ENCODE assay signal across 8 cellular contexts in genomic region chr6:52020961-52021570, GRCh38.
DNase-seq lines count a peak whose midpoint lies in the region; ATAC-seq, FAIRE-seq and TF ChIP-seq lines count a peak whose summit lies in the region.

No MANE protein-coding gene starts in this region.

- H3K27me3 ChIP-seq in keratinocyte (ENCODE audit: control insufficient read depth, extremely low read depth, insufficient read depth, low read length) = no peaks in the 10 kb centered on the region

- no peak overlapping the region for H3K9ac ChIP-seq in keratinocyte (ENCODE audit: control insufficient read depth, extremely low read depth, insufficient read depth, low read length)

- DNase-seq in KBM-7 (peak; percentile 41), keratinocyte (ENCODE audit: low read depth, low spot score) (no peak)
- DNase-seq in stimulated activated naive CD4-positive, alpha-beta T cell treated with Interleukin-2 at 50 U/mL for 16 hours (lab: John Stamatoyannopoulos, UW) = no peak
- DNase-seq in activated CD8-positive, alpha-beta memory T cell treated with anti-CD3 and anti-CD28 coated beads for 24 hours = no peak
- no peak for DNase-seq in activated CD4-positive, alpha-beta T cell treated with anti-CD3 and anti-CD28 coated beads, Interleukin-2, amount 50 U/mL, for 4 hours

- H3K9me1 ChIP-seq in keratinocyte (ENCODE audit: control insufficient read depth, extremely low read depth, insufficient read depth, low read length) = no peaks in the 10 kb centered on the region

- FAIRE-seq in G401.6 (lab: Jason Lieb, UNC) = peak; percentile 92
- FAIRE-seq in keratinocyte (lab: Jason Lieb, UNC) = no peak

- H3K9me3 ChIP-seq in keratinocyte (ENCODE audit: control insufficient read depth, low read depth, low read length) = no peaks in the 10 kb centered on the region

- no peak overlapping the region for H3K27ac ChIP-seq in keratinocyte (ENCODE audit: control insufficient read depth, insufficient read depth, low read length)

- H3K4me3 ChIP-seq in WI38 (ENCODE audit: low read depth, low read length) (no peak overlapping the region), keratinocyte (ENCODE audit: control insufficient read depth in 2 of 3, extremely low read depth in 1 of 3, insufficient read depth in 2 of 3, low read depth in 1 of 3, low read length in 3 of 3) (no peak overlapping the region)

- dilution Hi-C loops in keratinocyte (cut with MboI; ENCODE audit: extremely low pct_ligation_motif_present, low sequenced_read_pairs) = no loop called here

- no peaks in the 10 kb centered on the region for H4K20me1 ChIP-seq in keratinocyte (ENCODE audit: control insufficient read depth, extremely low read depth, insufficient read depth, low read length)

- in situ Hi-C loops in KBM-7 (cut with MboI; ENCODE audit: low pct_unique_long_range_greater_than_20kb, low sequenced_read_pairs) = no loop called here

- no peak overlapping the region for H3K4me2 ChIP-seq in keratinocyte (ENCODE audit: control insufficient read depth, extremely low read depth, insufficient read depth, low read depth, low read length)

- H3K4me1 ChIP-seq in keratinocyte (ENCODE audit: control insufficient read depth, extremely low read depth, insufficient read depth, low read length) = no peaks in the 10 kb centered on the region

- ATAC-seq in GM19324 (IDR thresholded peaks at IDR 0.05; ENCODE audit: low FRiP score, unreplicated experiment) = no peak

- TF ChIP-seq CTCF in WI38 (IDR thresholded peaks at IDR 0.05; ENCODE audit: low read depth, low read length) = peak; percentile 24; the same call in 1 of the 2 replicates
- TF ChIP-seq CTCF in keratinocyte (optimal IDR thresholded peaks at IDR 0.05 in 1 of 3, IDR thresholded peaks at IDR 0.05 in 1 of 3, conservative IDR thresholded peaks at IDR 0.05 in 1 of 3; ENCODE audit: extremely low read depth in 1 of 3, insufficient read depth in 2 of 3, low read length in 3 of 3) = peak in 2 of 3 experiments; percentile 38 to 39

- H3K36me3 ChIP-seq in keratinocyte (ENCODE audit: control insufficient read depth in 2 of 2, extremely low read depth in 1 of 2, insufficient read depth in 2 of 2, low read length in 2 of 2) = no peaks in the 10 kb centered on the region

- no peak overlapping the region for H2AFZ ChIP-seq in keratinocyte (ENCODE audit: control insufficient read depth, low read length)

- no peaks in the 10 kb centered on the region for H3K79me2 ChIP-seq in keratinocyte (ENCODE audit: control insufficient read depth, insufficient read depth, low read length)
